ENCODE assay signal across 8 cellular contexts in genomic region chr5:77630246-77631165, GRCh38. TPM values are rescaled to one million over a fixed set of nuclear protein-coding genes. Genes with fewer than 3 reads are reported as not detected.
DNase-seq lines count a peak whose midpoint lies in the region; ATAC-seq and TF ChIP-seq lines count a peak whose summit lies in the region.

No MANE protein-coding gene starts in this region.

- peaks cover 1 to 10% (median 7%) of the 10 kb centered on the region in 3 donors for H3K9me3 Mint-ChIP-seq in IgD-negative memory B cell
- H3K9me3 Mint-ChIP-seq in dendritic cell treated with granulocyte-macrophage colony-stimulating factor and Interleukin-4, amounts not matched to agents 40 ng/mL and 50 ng/mL, for 4 days = no peaks in the 10 kb centered on the region

- H3K4me3 ChIP-seq in mononuclear cell (ENCODE audit: low read length) (peak overlapping the region; percentile 19), tibial artery (peak overlapping the region; percentile 44 to 57)

- ATAC-seq in GM21737 (IDR thresholded peaks at IDR 0.05; ENCODE audit: unreplicated experiment) = peak; percentile 71

- H3K36me3 Mint-ChIP-seq in IgD-negative memory B cell = peaks cover 5% of the 10 kb centered on the region
- no peaks in the 10 kb centered on the region for H3K36me3 Mint-ChIP-seq in dendritic cell treated with granulocyte-macrophage colony-stimulating factor and Interleukin-4, amounts not matched to agents 40 ng/mL and 50 ng/mL, for 4 days (ENCODE audit: low read depth)

- peaks cover 9 to 15% (median 12%) of the 10 kb centered on the region in 3 donors for H3K4me1 Mint-ChIP-seq in IgD-negative memory B cell
- peaks cover 35% of the 10 kb centered on the region for H3K4me1 Mint-ChIP-seq in dendritic cell treated with granulocyte-macrophage colony-stimulating factor and Interleukin-4, amounts not matched to agents 40 ng/mL and 50 ng/mL, for 4 days (ENCODE audit: low read depth)

- peak overlapping the region; percentile 58 to 96 (median 73) for H3K27ac Mint-ChIP-seq in IgD-negative memory B cell
- H3K27ac Mint-ChIP-seq in dendritic cell treated with granulocyte-macrophage colony-stimulating factor and Interleukin-4, amounts not matched to agents 40 ng/mL and 50 ng/mL, for 4 days = no peak overlapping the region

- H3K27me3 Mint-ChIP-seq in IgD-negative memory B cell = peaks cover 39% of the 10 kb centered on the region
- peaks cover 74% of the 10 kb centered on the region for H3K27me3 Mint-ChIP-seq in dendritic cell treated with granulocyte-macrophage colony-stimulating factor and Interleukin-4, amounts not matched to agents 40 ng/mL and 50 ng/mL, for 4 days

- peak overlapping the region; percentile 61 to 96 (median 91) for H3K4me3 Mint-ChIP-seq in IgD-negative memory B cell
- peak overlapping the region; percentile 77 for H3K4me3 Mint-ChIP-seq in dendritic cell treated with granulocyte-macrophage colony-stimulating factor and Interleukin-4, amounts not matched to agents 40 ng/mL and 50 ng/mL, for 4 days

- no peak overlapping the region for H3K27ac ChIP-seq in tibial artery

- H3K4me1 ChIP-seq in mononuclear cell (ENCODE audit: insufficient read depth, low read length) (peaks cover 30% of the 10 kb centered on the region), tibial artery (peaks cover 0 to 32% (median 26%) of the 10 kb centered on the region in 4 donors)

- H3K27me3 ChIP-seq in mononuclear cell (ENCODE audit: insufficient read depth, low read length) (peaks cover 96% of the 10 kb centered on the region), tibial artery (peaks cover 3 to 86% of the 10 kb centered on the region in 2 donors)

- TF ChIP-seq CTCF in tibial artery (IDR thresholded peaks at IDR 0.05) = peak in 1 of 2 experiments; percentile 17

- DNase-seq in activated CD4-positive, alpha-beta T cell treated with anti-CD3 and anti-CD28 coated beads for 48 hours = peak; percentile 73
- DNase-seq in activated CD4-positive, alpha-beta T cell treated with anti-CD3 and anti-CD28 coated beads for 4 hours = no peak
- DNase-seq in SIG-M5 (lab: John Stamatoyannopoulos, UW) = peak; percentile 43
- DNase-seq in tibial artery = no peak

- no peaks in the 10 kb centered on the region for H3K9me3 ChIP-seq in mononuclear cell (ENCODE audit: low read depth, low read length)
- H3K9me3 ChIP-seq in tibial artery = peaks cover 0 to 7% (median 0%) of the 10 kb centered on the region in 3 donors

- H3K36me3 ChIP-seq in tibial artery = no peaks in the 10 kb centered on the region

- intact Hi-C loops in dendritic cell treated with granulocyte-macrophage colony-stimulating factor and Interleukin-4, amounts not matched to agents 40 ng/mL and 50 ng/mL, for 4 days (cut with micrococcal nuclease) = no loop called here
- intact Hi-C loops in tibial artery (cut with DNase I; ENCODE audit: low total_unique reads) = no loop called here

RNA-seq across cellular contexts. Expression of gene OTP, which starts 8.0 kb away (rescaled TPM):
- polyA plus RNA-seq in IgD-negative memory B cell = not detected
- total RNA-seq in mononuclear cell = not detected

Comparison
In these comparisons a context has a peak if more than half of its experiments do, and no peak if none do; other contexts are left out.
1. DNase-seq: peak in activated CD4-positive, alpha-beta T cell treated with anti-CD3 and anti-CD28 coated beads for 48 hours (single experiment) and SIG-M5 (single experiment); none in activated CD4-positive, alpha-beta T cell treated with anti-CD3 and anti-CD28 coated beads for 4 hours (0 of 2) and tibial artery (0 of 2).